ENCODE assay signal across 27 cellular contexts in the genomic region with DNA sequence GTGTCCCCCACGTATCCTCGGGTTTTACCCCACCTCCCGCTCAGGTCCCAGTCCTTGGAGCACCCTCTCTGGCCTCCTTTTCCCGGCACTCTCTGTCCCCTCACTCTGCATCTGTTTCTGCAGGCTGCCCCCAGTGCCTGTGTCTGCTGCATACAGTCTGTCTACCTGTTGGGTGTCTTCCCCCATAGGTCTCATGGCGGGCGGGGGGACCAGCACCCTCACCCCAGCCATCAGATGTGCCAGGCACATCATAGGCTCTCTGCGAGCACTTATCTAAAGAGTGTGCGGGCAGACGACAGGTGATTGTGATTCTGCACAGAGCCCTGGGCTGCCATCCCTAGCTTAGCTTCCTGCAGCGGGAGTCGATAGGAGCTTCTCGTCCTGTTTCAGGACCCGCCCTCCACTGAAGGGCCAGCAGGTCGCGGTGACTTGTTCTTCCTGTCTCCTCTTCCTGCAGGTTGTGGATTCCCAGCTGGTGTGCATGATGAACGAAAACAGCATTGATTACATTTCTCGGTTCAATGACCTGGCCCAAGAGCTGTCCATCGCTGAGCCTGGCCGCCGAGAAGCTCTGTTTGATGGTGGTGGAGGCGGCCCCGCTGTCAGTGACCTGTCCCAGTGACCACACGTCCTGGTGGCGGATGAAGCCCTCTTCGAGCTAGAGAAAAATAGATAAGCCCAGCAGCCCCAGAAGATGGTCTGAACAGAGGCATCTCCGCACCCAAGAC.
"Had no signal": no experiment of that assay in that cellular context is flagged by ENCODE, and none has a peak within 500 bp of the region (broad histone marks: within the 10 kb centered on the region; RNA-seq: fewer than 3 reads in every experiment).

No MANE protein-coding gene starts in this region.

- H3K4me3 Mint-ChIP-seq: activated CD8-positive, alpha-beta T cell treated with anti-CD3 and anti-CD28 coated beads, Interleukin-2, amount 10 ng/mL, durations not matched to agents 7 days and 5 days; activated naive CD8-positive, alpha-beta T cell treated with anti-CD3 and anti-CD28 coated beads, Interleukin-2, amount 50 U/mL, for 24 hours; brain; T-helper 1 cell treated with Interleukin-12 subunit alpha and Interleukin-12 subunit beta and Interleukin-4 antibody, amounts not matched to agents 30 μg/mL and 1 μg/mL, for 36 hours; WTC11 had no signal

- ATAC-seq: activated CD8-positive, alpha-beta T cell treated with anti-CD3 and anti-CD28 coated beads, Interleukin-2, amount 10 ng/mL, durations not matched to agents 7 days and 5 days; activated naive CD4-positive, alpha-beta T cell treated with anti-CD3 and anti-CD28 coated beads, Interleukin-2, amount 50 U/mL, for 72 hours; activated naive CD8-positive, alpha-beta T cell treated with anti-CD3 and anti-CD28 coated beads, Interleukin-2, amount 50 U/mL, for 24 hours; WTC11 had no signal

- H3K27ac ChIP-seq: ascending aorta, Peyer's patch had no signal

- H3K27me3 Mint-ChIP-seq: activated naive CD8-positive, alpha-beta T cell treated with anti-CD3 and anti-CD28 coated beads, Interleukin-2, amount 50 U/mL, for 24 hours had no signal

- H3K27me3 ChIP-seq: ascending aorta, Peyer's patch had no signal

- DNase-seq: activated CD4-positive, alpha-beta T cell treated with anti-CD3 and anti-CD28 coated beads for 48 hours; activated CD4-positive, alpha-beta T cell treated with anti-CD3 and anti-CD28 coated beads, Interleukin-2, amount 50 U/mL, for 4 hours; activated CD4-positive, CD25-positive, alpha-beta regulatory T cell treated with anti-CD3 and anti-CD28 coated beads, Interleukin-2, amount 50 U/mL, for 72 hours; activated CD8-positive, alpha-beta memory T cell treated with anti-CD3 and anti-CD28 coated beads, Interleukin-2, amount 50 U/mL, for 48 hours; activated CD8-positive, alpha-beta T cell treated with anti-CD3 and anti-CD28 coated beads, Interleukin-2, amount 10 ng/mL, durations not matched to agents 7 days and 5 days; activated effector memory CD4-positive, alpha-beta T cell treated with anti-CD3 and anti-CD28 coated beads, Interleukin-2, amount 50 U/mL, for 16 hours; activated naive CD4-positive, alpha-beta T cell treated with Interleukin-2 at 50 U/mL for 16 hours; activated naive CD8-positive, alpha-beta T cell treated with anti-CD3 and anti-CD28 coated beads, Interleukin-2, amount 50 U/mL, for 24 hours; activated T-cell treated with anti-CD3 and anti-CD28 coated beads, Interleukin-2, amount 50 U/mL, for 1 hour; amniotic stem cell; caudate nucleus; KG1; MV-4-11; NCI-H1092 treated with DMSO at 0.1 percent for 48 hours; NCI-H1436 treated with DMSO at 0.1 percent for 48 hours; NCI-H187; NCI-H2081; NCI-H446; NCI-H524; Peyer's patch; SHP77; T-helper 9 cell had no signal

- H3K27ac Mint-ChIP-seq: activated CD8-positive, alpha-beta T cell treated with anti-CD3 and anti-CD28 coated beads, Interleukin-2, amount 10 ng/mL, durations not matched to agents 7 days and 5 days; activated naive CD4-positive, alpha-beta T cell treated with anti-CD3 and anti-CD28 coated beads, Interleukin-2, amount 50 U/mL, for 72 hours; activated naive CD8-positive, alpha-beta T cell treated with anti-CD3 and anti-CD28 coated beads, Interleukin-2, amount 50 U/mL, for 24 hours; brain; T-helper 1 cell treated with Interleukin-12 subunit alpha and Interleukin-12 subunit beta and Interleukin-4 antibody, amounts not matched to agents 30 μg/mL and 1 μg/mL, for 36 hours; WTC11 had no signal

- H3K4me1 ChIP-seq: Peyer's patch had no signal

- H3K9me3 Mint-ChIP-seq: activated naive CD4-positive, alpha-beta T cell treated with anti-CD3 and anti-CD28 coated beads, Interleukin-2, amount 50 U/mL, for 72 hours; activated naive CD8-positive, alpha-beta T cell treated with anti-CD3 and anti-CD28 coated beads, Interleukin-2, amount 50 U/mL, for 24 hours; brain; T-helper 1 cell treated with Interleukin-12 subunit alpha and Interleukin-12 subunit beta and Interleukin-4 antibody, amounts not matched to agents 30 μg/mL and 1 μg/mL, for 36 hours; WTC11 had no signal

- H3K4me3 ChIP-seq: ascending aorta, Peyer's patch had no signal

- H3K9me3 ChIP-seq: ascending aorta, Peyer's patch had no signal
